Comparison of ENCODE assay signal across 9 cellular contexts in genomic region chr6:88238065-88238464, GRCh38.
DNase-seq lines count a peak whose midpoint lies in the region; ATAC-seq and TF ChIP-seq lines count a peak whose summit lies in the region.
"Had no signal": no experiment of that assay in that cellular context is flagged by ENCODE, and none has a peak within 500 bp of the region (broad histone marks: within the 10 kb centered on the region; RNA-seq: fewer than 3 reads in every experiment).

No MANE protein-coding gene starts in this region.

- no peaks in the 10 kb centered on the region for H3F3A ChIP-seq in SU-DHL-6 (ENCODE audit: insufficient read depth)

- H3K36me3 Mint-ChIP-seq in HFFc6 (ENCODE audit: low read depth) = 0 out of 2 replicates have a peak, but pooled peaks cover 3% of the 10 kb centered on the region

- H3K9ac ChIP-seq in SU-DHL-6 (ENCODE audit: low read length) = no peak overlapping the region
- H3K9ac ChIP-seq: BLaER1 treated with 17β-estradiol and CSF1 and Interleukin-3, amounts not matched to agents 10 nM and 100 nM had no signal

- TF ChIP-seq CTCF in SU-DHL-6 (IDR thresholded peaks at IDR 0.05; ENCODE audit: insufficient read depth, low read length, poor library complexity, severe bottlenecking) = peak; percentile 79
- no peak for TF ChIP-seq CTCF in lung (IDR thresholded peaks at IDR 0.05; ENCODE audit: control extremely low read depth, extremely low read depth)
- TF ChIP-seq CTCF in HFFc6 (IDR thresholded peaks at IDR 0.05) = no peak

- H3K9me2 ChIP-seq in SU-DHL-6 (replicated peaks; ENCODE audit: insufficient read depth, low read length) = no peaks in the 10 kb centered on the region

- DNase-seq in NCI-H748 (lab: John Stamatoyannopoulos, UW; ENCODE audit: unreplicated experiment) (peak; percentile 42), NCI-H748 treated with DMSO at 0.1 percent for 48 hours (lab: John Stamatoyannopoulos, UW) (no peak), lung (ENCODE audit: low spot score) (no peak), HFFc6 (no peak), AG08395 (ENCODE audit: low spot score) (no peak)
- no peak for DNase-seq in effector memory CD4-positive, alpha-beta T cell

- H3K79me2 ChIP-seq in SU-DHL-6 (ENCODE audit: insufficient read depth, low read length) = no peaks in the 10 kb centered on the region

- 24 to 36% methylated on average over 1 of the region's 1 CpG for WGBS in lung, 2 donors

- H3K27me3 Mint-ChIP-seq in HFFc6 (ENCODE audit: insufficient read depth) = no peaks in the 10 kb centered on the region

- no peaks in the 10 kb centered on the region for H3K4me1 Mint-ChIP-seq in HFFc6 (ENCODE audit: low read depth)

- ATAC-seq in HG02852 (IDR thresholded peaks at IDR 0.05; ENCODE audit: unreplicated experiment) (peak; percentile 83), lung (ENCODE audit: insufficient read depth, low FRiP score) (peak; percentile 47)

- peaks cover 29% of the 10 kb centered on the region for H3K9me3 Mint-ChIP-seq in HFFc6

- no peak overlapping the region for H2AFZ ChIP-seq in SU-DHL-6 (ENCODE audit: low read depth, low read length, severe bottlenecking)

- H3K27ac ChIP-seq in SU-DHL-6 (ENCODE audit: low read depth, low read length) (no peak overlapping the region), lung (ENCODE audit: low read depth in 1 of 2, low read length in 1 of 2) (no peak overlapping the region)
- no peak overlapping the region for H3K27ac ChIP-seq in effector memory CD4-positive, alpha-beta T cell (ENCODE audit: insufficient read depth, low read length, poor library complexity, severe bottlenecking)
- H3K27ac ChIP-seq: BLaER1 treated with 17β-estradiol and CSF1 and Interleukin-3, amounts not matched to agents 10 nM and 100 nM had no signal

- no peaks in the 10 kb centered on the region for H4K20me1 ChIP-seq in SU-DHL-6 (ENCODE audit: low read depth, low read length)
- H4K20me1 ChIP-seq: BLaER1 treated with 17β-estradiol and CSF1 and Interleukin-3, amounts not matched to agents 10 nM and 100 nM had no signal

- H3K9me3 ChIP-seq in SU-DHL-6 (ENCODE audit: insufficient read depth, low read length) (peaks cover 1% of the 10 kb centered on the region; the same call in 1 of the 2 replicates), lung (ENCODE audit: control insufficient read depth in 2 of 2, insufficient read depth in 1 of 2, low read length in 1 of 2) (no peaks in the 10 kb centered on the region)
- no peaks in the 10 kb centered on the region for H3K9me3 ChIP-seq in effector memory CD4-positive, alpha-beta T cell (ENCODE audit: control insufficient read depth, low read length)
- H3K9me3 ChIP-seq: BLaER1 treated with 17β-estradiol and CSF1 and Interleukin-3, amounts not matched to agents 10 nM and 100 nM had no signal

- H3K36me3 ChIP-seq in SU-DHL-6 (ENCODE audit: low read length) (no peaks in the 10 kb centered on the region), lung (ENCODE audit: control insufficient read depth in 2 of 2, insufficient read depth in 2 of 2, low read length in 2 of 2) (no peaks in the 10 kb centered on the region)
- no peaks in the 10 kb centered on the region for H3K36me3 ChIP-seq in effector memory CD4-positive, alpha-beta T cell (ENCODE audit: control insufficient read depth, insufficient read depth, low read length)
- H3K36me3 ChIP-seq: BLaER1 treated with 17β-estradiol and CSF1 and Interleukin-3, amounts not matched to agents 10 nM and 100 nM had no signal

- no peak overlapping the region for H3K4me3 Mint-ChIP-seq in HFFc6

- no peak overlapping the region for H3K4me3 ChIP-seq in SU-DHL-6 (ENCODE audit: insufficient read depth, low read length, poor library complexity, severe bottlenecking)
- H3K4me3 ChIP-seq in lung = no peak overlapping the region
- H3K4me3 ChIP-seq in effector memory CD4-positive, alpha-beta T cell (ENCODE audit: insufficient read depth, low read depth, low read length, poor library complexity, severe bottlenecking) = no peak overlapping the region
- H3K4me3 ChIP-seq: BLaER1 treated with 17β-estradiol and CSF1 and Interleukin-3, amounts not matched to agents 10 nM and 100 nM had no signal

- no peak overlapping the region for H3K27ac Mint-ChIP-seq in HFFc6

- no peak overlapping the region for H3K4me2 ChIP-seq in SU-DHL-6 (ENCODE audit: low read depth, low read length, poor library complexity, severe bottlenecking)
- H3K4me2 ChIP-seq: BLaER1 treated with 17β-estradiol and CSF1 and Interleukin-3, amounts not matched to agents 10 nM and 100 nM had no signal

- H3K4me1 ChIP-seq in lung (ENCODE audit: control insufficient read depth in 2 of 2, insufficient read depth in 2 of 2, low read length in 2 of 2) = no peaks in the 10 kb centered on the region
- H3K4me1 ChIP-seq in effector memory CD4-positive, alpha-beta T cell (ENCODE audit: control insufficient read depth, insufficient read depth, low read length, poor library complexity, severe bottlenecking) = no peaks in the 10 kb centered on the region
- H3K4me1 ChIP-seq: BLaER1 treated with 17β-estradiol and CSF1 and Interleukin-3, amounts not matched to agents 10 nM and 100 nM had no signal

- H3K27me3 ChIP-seq in SU-DHL-6 (ENCODE audit: low read length) (no peaks in the 10 kb centered on the region), lung (ENCODE audit: control insufficient read depth, insufficient read depth) (no peaks in the 10 kb centered on the region)
- H3K27me3 ChIP-seq in effector memory CD4-positive, alpha-beta T cell (replicated peaks; ENCODE audit: control insufficient read depth, insufficient read depth, low read length, poor library complexity, severe bottlenecking) = no peaks in the 10 kb centered on the region
- H3K27me3 ChIP-seq: BLaER1 treated with 17β-estradiol and CSF1 and Interleukin-3, amounts not matched to agents 10 nM and 100 nM had no signal
